ENCODE assay signal across 8 cellular contexts in genomic region chr3:140010391-140010790, GRCh38.
"Had no signal": no experiment of that assay in that cellular context is flagged by ENCODE, and none has a peak within 500 bp of the region (broad histone marks: within the 10 kb centered on the region; RNA-seq: fewer than 3 reads in every experiment).

No MANE protein-coding gene starts in this region.

- FAIRE-seq: H1, H54, HepG2 had no signal

- H3K27ac ChIP-seq: HL-60 had no signal

- DNase-seq: H9, HCEC 1CT, KBM-7 had no signal

- H3K4me2 ChIP-seq: GM23338 had no signal

- H2AFZ ChIP-seq: GM23338 had no signal

- H3K4me3 ChIP-seq: GM23338 had no signal
